Comparison of ENCODE assay signal across 8 cellular contexts in genomic region chr4:139084425-139085093, GRCh38.
DNase-seq lines count a peak whose midpoint lies in the region; ATAC-seq, FAIRE-seq and TF ChIP-seq lines count a peak whose summit lies in the region.

No MANE protein-coding gene starts in this region.

- TF ChIP-seq POLR2A in thyroid gland (IDR thresholded peaks at IDR 0.05), result peak in 1 of 2 donors; percentile 65

- no peak for FAIRE-seq in frontal cortex (lab: Jason Lieb, UNC)

- no peaks in the 10 kb centered on the region for H3K27me3 ChIP-seq in ascending aorta
- H3K27me3 ChIP-seq in left lung, result no peaks in the 10 kb centered on the region
- H3K27me3 ChIP-seq in thyroid gland, result no peaks in the 10 kb centered on the region

- ATAC-seq in left lung (no peak), HG03097 (IDR thresholded peaks at IDR 0.05; ENCODE audit: low FRiP score, unreplicated experiment) (no peak)

- H3K27ac ChIP-seq in ascending aorta (peak overlapping the region; percentile 81 to 97), left lung (peak overlapping the region; percentile 94 to 95), thyroid gland (peak overlapping the region; percentile 81 to 93 (median 90))

- intact Hi-C loops in ascending aorta (cut with DNase I), result loop anchor here (1.0 to 10.0 kb wide), 5 partner anchors 52 to 1557 kb away; partner anchors contain the start of genes NOCT and SETD7
- intact Hi-C loops in left lung (cut with DNase I), result loop anchor here in 1 of 2 donors (10.0 kb wide), 1 partner anchor 50 kb away; no protein-coding TSS in a partner anchor
- intact Hi-C loops in thyroid gland (cut with DNase I), result loop anchor here (5.0 to 10.0 kb wide), 2 partner anchors 50 to 93 kb away; partner anchors contain the start of gene ELF2

- H3K4me3 ChIP-seq in ascending aorta (peak overlapping the region; percentile 83 to 92), left lung (peak overlapping the region; percentile 66 to 82), thyroid gland (replicated peaks in 1 of 3) (peak overlapping the region; percentile 69 to 99 (median 70))

- 0 to 1% methylated on average over 9 to 10 of the region's 32 CpGs for WGBS in thyroid gland, 2 donors

- H3K4me1 ChIP-seq in ascending aorta (peaks cover 0 to 6% of the 10 kb centered on the region in 2 donors), left lung (peaks cover 20 to 40% of the 10 kb centered on the region in 2 donors), thyroid gland (peaks cover 7 to 16% of the 10 kb centered on the region in 2 donors)

- peak; percentile 46 for DNase-seq in DMS53 (lab: John Stamatoyannopoulos, UW)
- DNase-seq in HuH-7.5 (ENCODE audit: low spot score), result peak; percentile 43
- no peak for DNase-seq in ascending aorta (ENCODE audit: low spot score in 2 of 2)
- peak in 1 of 2 donors; percentile 95 for DNase-seq in left lung
- no peak for DNase-seq in thyroid gland
- DNase-seq in frontal cortex (ENCODE audit: low spot score in 2 of 2), result no peak
- no peak for DNase-seq in activated CD8-positive, alpha-beta memory T cell treated with anti-CD3 and anti-CD28 coated beads, Interleukin-2, amount 50 U/mL, for 4 hours

- TF ChIP-seq CTCF in ascending aorta (IDR thresholded peaks at IDR 0.05) (no peak), left lung (IDR thresholded peaks at IDR 0.05) (no peak), thyroid gland (IDR thresholded peaks at IDR 0.05) (peak in 1 of 6 experiments; percentile 30)

- H3K9me3 ChIP-seq in ascending aorta (no peaks in the 10 kb centered on the region), left lung (no peaks in the 10 kb centered on the region), thyroid gland (no peaks in the 10 kb centered on the region)

- H3K36me3 ChIP-seq in ascending aorta (no peaks in the 10 kb centered on the region), left lung (no peaks in the 10 kb centered on the region), thyroid gland (no peaks in the 10 kb centered on the region)

Comparison
In these comparisons a context has a peak if more than half of its experiments do, and no peak if none do; other contexts are left out.
1. DNase-seq: peak in DMS53 (single experiment) and HuH-7.5 (single experiment); none in ascending aorta (0 of 2), thyroid gland (0 of 2), frontal cortex (0 of 2) and activated CD8-positive, alpha-beta memory T cell treated with anti-CD3 and anti-CD28 coated beads, Interleukin-2, amount 50 U/mL, for 4 hours (single experiment).
2. Peak in every context shown above with its lines, with median percentiles within 50 percentile points of each other: H3K27ac ChIP-seq and H3K4me3 ChIP-seq.